In the genomic region with DNA sequence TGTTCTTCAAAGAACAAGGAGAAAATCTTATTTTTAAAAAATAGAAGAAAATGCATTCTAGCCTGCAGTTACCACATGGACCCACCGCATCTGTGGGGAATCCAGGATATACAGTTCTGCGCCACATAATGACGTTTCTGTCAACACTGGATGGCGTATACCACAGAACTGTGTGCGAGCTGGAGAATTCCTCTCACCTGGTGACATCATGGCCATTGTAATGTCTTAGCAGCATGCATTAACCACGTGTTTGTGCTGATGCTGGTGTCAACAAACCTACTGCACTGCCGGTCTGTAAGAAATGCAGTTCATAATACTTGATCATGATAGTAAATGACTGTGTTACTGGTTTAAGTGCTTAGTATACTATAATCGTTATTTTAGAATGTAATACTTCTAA, we compare ENCODE assay signal across 1 cellular context.
TF ChIP-seq lines count a peak whose summit lies in the region.

No MANE protein-coding gene starts in this region.

TF ChIP-seq in H1, 55 proteins besides CTCF, POLR2A, EP300 and RAD21:
- TF ChIP-seq, protein P1, sequence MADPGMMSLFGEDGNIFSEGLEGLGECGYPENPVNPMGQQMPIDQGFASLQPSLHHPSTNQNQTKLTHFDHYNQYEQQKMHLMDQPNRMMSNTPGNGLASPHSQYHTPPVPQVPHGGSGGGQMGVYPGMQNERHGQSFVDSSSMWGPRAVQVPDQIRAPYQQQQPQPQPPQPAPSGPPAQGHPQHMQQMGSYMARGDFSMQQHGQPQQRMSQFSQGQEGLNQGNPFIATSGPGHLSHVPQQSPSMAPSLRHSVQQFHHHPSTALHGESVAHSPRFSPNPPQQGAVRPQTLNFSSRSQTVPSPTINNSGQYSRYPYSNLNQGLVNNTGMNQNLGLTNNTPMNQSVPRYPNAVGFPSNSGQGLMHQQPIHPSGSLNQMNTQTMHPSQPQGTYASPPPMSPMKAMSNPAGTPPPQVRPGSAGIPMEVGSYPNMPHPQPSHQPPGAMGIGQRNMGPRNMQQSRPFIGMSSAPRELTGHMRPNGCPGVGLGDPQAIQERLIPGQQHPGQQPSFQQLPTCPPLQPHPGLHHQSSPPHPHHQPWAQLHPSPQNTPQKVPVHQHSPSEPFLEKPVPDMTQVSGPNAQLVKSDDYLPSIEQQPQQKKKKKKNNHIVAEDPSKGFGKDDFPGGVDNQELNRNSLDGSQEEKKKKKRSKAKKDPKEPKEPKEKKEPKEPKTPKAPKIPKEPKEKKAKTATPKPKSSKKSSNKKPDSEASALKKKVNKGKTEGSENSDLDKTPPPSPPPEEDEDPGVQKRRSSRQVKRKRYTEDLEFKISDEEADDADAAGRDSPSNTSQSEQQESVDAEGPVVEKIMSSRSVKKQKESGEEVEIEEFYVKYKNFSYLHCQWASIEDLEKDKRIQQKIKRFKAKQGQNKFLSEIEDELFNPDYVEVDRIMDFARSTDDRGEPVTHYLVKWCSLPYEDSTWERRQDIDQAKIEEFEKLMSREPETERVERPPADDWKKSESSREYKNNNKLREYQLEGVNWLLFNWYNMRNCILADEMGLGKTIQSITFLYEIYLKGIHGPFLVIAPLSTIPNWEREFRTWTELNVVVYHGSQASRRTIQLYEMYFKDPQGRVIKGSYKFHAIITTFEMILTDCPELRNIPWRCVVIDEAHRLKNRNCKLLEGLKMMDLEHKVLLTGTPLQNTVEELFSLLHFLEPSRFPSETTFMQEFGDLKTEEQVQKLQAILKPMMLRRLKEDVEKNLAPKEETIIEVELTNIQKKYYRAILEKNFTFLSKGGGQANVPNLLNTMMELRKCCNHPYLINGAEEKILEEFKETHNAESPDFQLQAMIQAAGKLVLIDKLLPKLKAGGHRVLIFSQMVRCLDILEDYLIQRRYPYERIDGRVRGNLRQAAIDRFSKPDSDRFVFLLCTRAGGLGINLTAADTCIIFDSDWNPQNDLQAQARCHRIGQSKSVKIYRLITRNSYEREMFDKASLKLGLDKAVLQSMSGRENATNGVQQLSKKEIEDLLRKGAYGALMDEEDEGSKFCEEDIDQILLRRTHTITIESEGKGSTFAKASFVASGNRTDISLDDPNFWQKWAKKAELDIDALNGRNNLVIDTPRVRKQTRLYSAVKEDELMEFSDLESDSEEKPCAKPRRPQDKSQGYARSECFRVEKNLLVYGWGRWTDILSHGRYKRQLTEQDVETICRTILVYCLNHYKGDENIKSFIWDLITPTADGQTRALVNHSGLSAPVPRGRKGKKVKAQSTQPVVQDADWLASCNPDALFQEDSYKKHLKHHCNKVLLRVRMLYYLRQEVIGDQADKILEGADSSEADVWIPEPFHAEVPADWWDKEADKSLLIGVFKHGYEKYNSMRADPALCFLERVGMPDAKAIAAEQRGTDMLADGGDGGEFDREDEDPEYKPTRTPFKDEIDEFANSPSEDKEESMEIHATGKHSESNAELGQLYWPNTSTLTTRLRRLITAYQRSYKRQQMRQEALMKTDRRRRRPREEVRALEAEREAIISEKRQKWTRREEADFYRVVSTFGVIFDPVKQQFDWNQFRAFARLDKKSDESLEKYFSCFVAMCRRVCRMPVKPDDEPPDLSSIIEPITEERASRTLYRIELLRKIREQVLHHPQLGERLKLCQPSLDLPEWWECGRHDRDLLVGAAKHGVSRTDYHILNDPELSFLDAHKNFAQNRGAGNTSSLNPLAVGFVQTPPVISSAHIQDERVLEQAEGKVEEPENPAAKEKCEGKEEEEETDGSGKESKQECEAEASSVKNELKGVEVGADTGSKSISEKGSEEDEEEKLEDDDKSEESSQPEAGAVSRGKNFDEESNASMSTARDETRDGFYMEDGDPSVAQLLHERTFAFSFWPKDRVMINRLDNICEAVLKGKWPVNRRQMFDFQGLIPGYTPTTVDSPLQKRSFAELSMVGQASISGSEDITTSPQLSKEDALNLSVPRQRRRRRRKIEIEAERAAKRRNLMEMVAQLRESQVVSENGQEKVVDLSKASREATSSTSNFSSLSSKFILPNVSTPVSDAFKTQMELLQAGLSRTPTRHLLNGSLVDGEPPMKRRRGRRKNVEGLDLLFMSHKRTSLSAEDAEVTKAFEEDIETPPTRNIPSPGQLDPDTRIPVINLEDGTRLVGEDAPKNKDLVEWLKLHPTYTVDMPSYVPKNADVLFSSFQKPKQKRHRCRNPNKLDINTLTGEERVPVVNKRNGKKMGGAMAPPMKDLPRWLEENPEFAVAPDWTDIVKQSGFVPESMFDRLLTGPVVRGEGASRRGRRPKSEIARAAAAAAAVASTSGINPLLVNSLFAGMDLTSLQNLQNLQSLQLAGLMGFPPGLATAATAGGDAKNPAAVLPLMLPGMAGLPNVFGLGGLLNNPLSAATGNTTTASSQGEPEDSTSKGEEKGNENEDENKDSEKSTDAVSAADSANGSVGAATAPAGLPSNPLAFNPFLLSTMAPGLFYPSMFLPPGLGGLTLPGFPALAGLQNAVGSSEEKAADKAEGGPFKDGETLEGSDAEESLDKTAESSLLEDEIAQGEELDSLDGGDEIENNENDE (IDR thresholded peaks at IDR 0.05; ENCODE audit: insufficient replicate concordance, low read length) = no peak
- TF ChIP-seq CTBP2 (IDR thresholded peaks at IDR 0.05; ENCODE audit: borderline replicate concordance, insufficient read depth, insufficient read length, low read length) (no peak), CREB1 (IDR thresholded peaks at IDR 0.05) (no peak), TEAD4 (IDR thresholded peaks at IDR 0.05; ENCODE audit: low read depth, low read length) (no peak), HDAC2 (IDR thresholded peaks at IDR 0.05; ENCODE audit: borderline replicate concordance in 1 of 2, low read depth in 2 of 2, low read length in 2 of 2) (no peak), GTF2F1 (IDR thresholded peaks at IDR 0.05; ENCODE audit: borderline replicate concordance, low read depth, low read length) (no peak), JUND (IDR thresholded peaks at IDR 0.05; ENCODE audit: low read length) (no peak), TAF7 (optimal IDR thresholded peaks at IDR 0.05; ENCODE audit: borderline replicate concordance, low read depth, low read length) (no peak), SP2 (IDR thresholded peaks at IDR 0.05; ENCODE audit: low read length) (no peak), RBBP5 (IDR thresholded peaks at IDR 0.05; ENCODE audit: borderline replicate concordance, low read depth, low read length) (no peak), RNF2 (IDR thresholded peaks at IDR 0.05; ENCODE audit: borderline replicate concordance, low read depth, low read length, missing control alignments, poor library complexity, severe bottlenecking) (no peak), SP1 (IDR thresholded peaks at IDR 0.05; ENCODE audit: low read depth, low read length) (no peak), SIRT6 (IDR thresholded peaks at IDR 0.05; ENCODE audit: low read length) (no peak), TCF12 (IDR thresholded peaks at IDR 0.05; ENCODE audit: low read depth, low read length) (no peak), YY1 (IDR thresholded peaks at IDR 0.05; ENCODE audit: low read depth, low read length) (no peak), CBX8 (IDR thresholded peaks at IDR 0.05; ENCODE audit: borderline replicate concordance, low read depth, low read length) (no peak), RFX5 (IDR thresholded peaks at IDR 0.05; ENCODE audit: borderline replicate concordance, low read depth, low read length) (no peak)
- TF ChIP-seq, protein P2, sequence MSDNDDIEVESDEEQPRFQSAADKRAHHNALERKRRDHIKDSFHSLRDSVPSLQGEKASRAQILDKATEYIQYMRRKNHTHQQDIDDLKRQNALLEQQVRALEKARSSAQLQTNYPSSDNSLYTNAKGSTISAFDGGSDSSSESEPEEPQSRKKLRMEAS (IDR thresholded peaks at IDR 0.05) = no peak
